Comparison of ENCODE assay signal across 10 cellular contexts in genomic region chr5:172640139-172640538, GRCh38. TPM values are rescaled to one million over a fixed set of nuclear protein-coding genes. Genes with fewer than 3 reads are reported as not detected.
DNase-seq lines count a peak whose midpoint lies in the region; ATAC-seq and TF ChIP-seq lines count a peak whose summit lies in the region.
"Had no signal": no experiment of that assay in that cellular context is flagged by ENCODE, and none has a peak within 500 bp of the region (broad histone marks: within the 10 kb centered on the region; RNA-seq: fewer than 3 reads in every experiment).

No MANE protein-coding gene starts in this region.

- no peaks in the 10 kb centered on the region for H3K36me3 ChIP-seq in iPS-15b (ENCODE audit: control insufficient read depth, insufficient read depth, low read length)
- H3K36me3 ChIP-seq in subcutaneous abdominal adipose tissue (ENCODE audit: control insufficient read depth in 5 of 5, insufficient read depth in 5 of 5, low read length in 5 of 5), result no peaks in the 10 kb centered on the region

- peak overlapping the region; percentile 80 for H3K27ac ChIP-seq in RWPE1
- peak overlapping the region; percentile 75 for H3K27ac ChIP-seq in subcutaneous abdominal adipose tissue (ENCODE audit: low read depth, low read length)

- CTCF ChIA-PET in activated CD4-positive, alpha-beta memory T cell treated with anti-CD3 and anti-CD28 coated beads, Interleukin-2, amount 10 ng/mL, durations not matched to agents 7 days and 5 days (lab: Charles Lee), result interaction anchor here (1.2 kb wide), 1 partner anchor 57 kb away, joined by 3 read pairs; no protein-coding TSS in a partner anchor
- CTCF ChIA-PET in activated CD4-positive, alpha-beta memory T cell treated with anti-CD3 and anti-CD28 coated beads for 36 hours (lab: Charles Lee), result interaction anchor here (1.0 to 1.2 kb wide), 2 partner anchors 57 to 75 kb away, joined by 3 read pairs; no protein-coding TSS in a partner anchor
- CTCF ChIA-PET in RWPE1 (lab: Yijun Ruan, JAX), result interaction anchor here (0.6 to 0.9 kb wide), 2 partner anchors 87 to 1326 kb away, joined by 3 to 4 read pairs; no protein-coding TSS in a partner anchor

- H3K9me3 Mint-ChIP-seq in activated CD4-positive, alpha-beta memory T cell treated with anti-CD3 and anti-CD28 coated beads, Interleukin-2, amount 10 ng/mL, durations not matched to agents 7 days and 5 days, result no peaks in the 10 kb centered on the region
- no peaks in the 10 kb centered on the region for H3K9me3 Mint-ChIP-seq in activated CD4-positive, alpha-beta memory T cell treated with anti-CD3 and anti-CD28 coated beads for 36 hours

- H3K27me3 ChIP-seq in iPS-15b (ENCODE audit: control insufficient read depth, insufficient read depth, low read length) (peaks cover 29% of the 10 kb centered on the region), subcutaneous abdominal adipose tissue (ENCODE audit: control insufficient read depth in 5 of 5, insufficient read depth in 4 of 5, low read length in 5 of 5) (peaks cover 15 to 29% (median 22%) of the 10 kb centered on the region in 5 donors)

- intact Hi-C loops in activated CD4-positive, alpha-beta memory T cell treated with anti-CD3 and anti-CD28 coated beads for 36 hours (cut with micrococcal nuclease), result loop anchor here (2.0 to 5.0 kb wide), 2 partner anchors 45 to 57 kb away; no protein-coding TSS in a partner anchor

- peaks cover 9% of the 10 kb centered on the region for H3K4me1 Mint-ChIP-seq in activated CD4-positive, alpha-beta memory T cell treated with anti-CD3 and anti-CD28 coated beads, Interleukin-2, amount 10 ng/mL, durations not matched to agents 7 days and 5 days
- H3K4me1 Mint-ChIP-seq in activated CD4-positive, alpha-beta memory T cell treated with anti-CD3 and anti-CD28 coated beads for 36 hours (ENCODE audit: low read depth), result no peaks in the 10 kb centered on the region

- H3K36me3 Mint-ChIP-seq in activated CD4-positive, alpha-beta memory T cell treated with anti-CD3 and anti-CD28 coated beads, Interleukin-2, amount 10 ng/mL, durations not matched to agents 7 days and 5 days (ENCODE audit: low read depth), result no peaks in the 10 kb centered on the region
- H3K36me3 Mint-ChIP-seq in activated CD4-positive, alpha-beta memory T cell treated with anti-CD3 and anti-CD28 coated beads for 36 hours, result no peaks in the 10 kb centered on the region

- peak overlapping the region; percentile 45 for H3K4me3 Mint-ChIP-seq in activated CD4-positive, alpha-beta memory T cell treated with anti-CD3 and anti-CD28 coated beads, Interleukin-2, amount 10 ng/mL, durations not matched to agents 7 days and 5 days
- H3K4me3 Mint-ChIP-seq in activated CD4-positive, alpha-beta memory T cell treated with anti-CD3 and anti-CD28 coated beads for 36 hours, result no peak overlapping the region

- no peak overlapping the region for H3K9ac ChIP-seq in iPS-15b (ENCODE audit: low read depth, low read length)
- peak overlapping the region in 2 of 5 donors; percentile 29 to 50 for H3K9ac ChIP-seq in subcutaneous abdominal adipose tissue (ENCODE audit: low read length in 5 of 5)

- H3K9me3 ChIP-seq in iPS-15b (ENCODE audit: control insufficient read depth, insufficient read depth, low read length) (no peaks in the 10 kb centered on the region), subcutaneous abdominal adipose tissue (ENCODE audit: control insufficient read depth in 5 of 5, low read length in 5 of 5) (no peaks in the 10 kb centered on the region)
- H3K9me3 ChIP-seq: lower lobe of right lung had no signal

- H3K27ac Mint-ChIP-seq in activated CD4-positive, alpha-beta memory T cell treated with anti-CD3 and anti-CD28 coated beads, Interleukin-2, amount 10 ng/mL, durations not matched to agents 7 days and 5 days, result no peak overlapping the region
- no peak overlapping the region for H3K27ac Mint-ChIP-seq in activated CD4-positive, alpha-beta memory T cell treated with anti-CD3 and anti-CD28 coated beads for 36 hours

- DNase-seq in activated CD4-positive, alpha-beta memory T cell treated with anti-CD3 and anti-CD28 coated beads, Interleukin-2, amount 10 ng/mL, durations not matched to agents 7 days and 5 days, result no peak
- DNase-seq in activated CD4-positive, alpha-beta memory T cell treated with anti-CD3 and anti-CD28 coated beads for 36 hours, result no peak
- DNase-seq in RWPE1 (ENCODE audit: low spot score) (no peak), SHP77 (lab: John Stamatoyannopoulos, UW) (no peak)
- DNase-seq: lower lobe of right lung, trophoblast cell had no signal

- peaks cover 2% of the 10 kb centered on the region for H3K4me1 ChIP-seq in iPS-15b (ENCODE audit: control insufficient read depth, insufficient read depth, low read length)
- H3K4me1 ChIP-seq in subcutaneous abdominal adipose tissue (ENCODE audit: control insufficient read depth in 5 of 5, insufficient read depth in 5 of 5, low read length in 5 of 5), result peaks cover 0 to 42% (median 18%) of the 10 kb centered on the region in 5 donors

- H3K27me3 Mint-ChIP-seq in activated CD4-positive, alpha-beta memory T cell treated with anti-CD3 and anti-CD28 coated beads, Interleukin-2, amount 10 ng/mL, durations not matched to agents 7 days and 5 days, result peaks cover 46% of the 10 kb centered on the region
- H3K27me3 Mint-ChIP-seq in activated CD4-positive, alpha-beta memory T cell treated with anti-CD3 and anti-CD28 coated beads for 36 hours, result peaks cover 34% of the 10 kb centered on the region

- POLR2A ChIA-PET in activated CD4-positive, alpha-beta memory T cell treated with anti-CD3 and anti-CD28 coated beads, Interleukin-2, amount 10 ng/mL, durations not matched to agents 7 days and 5 days (lab: Charles Lee), result interaction anchor here (1.0 kb wide), 1 partner anchor 295 kb away, joined by 3 read pairs; no protein-coding TSS in a partner anchor
- POLR2A ChIA-PET in activated CD4-positive, alpha-beta memory T cell treated with anti-CD3 and anti-CD28 coated beads for 36 hours (lab: Charles Lee), result no interaction called here
- POLR2A ChIA-PET in RWPE1 (lab: Yijun Ruan, JAX; ENCODE audit: low non-redundant PET), result no interaction called here

- H3K4me3 ChIP-seq in iPS-15b (ENCODE audit: low read depth, low read length), result peak overlapping the region; percentile 54
- H3K4me3 ChIP-seq in subcutaneous abdominal adipose tissue (ENCODE audit: low read depth in 1 of 5, low read length in 5 of 5), result no peak overlapping the region

- no peak for TF ChIP-seq CTCF in RWPE1 (conservative IDR thresholded peaks at IDR 0.05; ENCODE audit: low read depth)

- ATAC-seq in HG03460 (IDR thresholded peaks at IDR 0.05; ENCODE audit: unreplicated experiment) (no peak), GM18511 (IDR thresholded peaks at IDR 0.05; ENCODE audit: unreplicated experiment) (no peak)

RNA-seq across cellular contexts. Expression of gene NEURL1B, which starts 0.9 kb away (rescaled TPM):
- total RNA-seq in activated CD4-positive, alpha-beta memory T cell treated with anti-CD3 and anti-CD28 coated beads, Interleukin-2, amount 10 ng/mL, durations not matched to agents 7 days and 5 days, result 1 to 10 TPM; 3.0 to 3.3 TPM
- total RNA-seq in activated CD4-positive, alpha-beta memory T cell treated with anti-CD3 and anti-CD28 coated beads for 36 hours, result under 1 TPM; 0.29 to 0.38 TPM
